1 cellular context compared by ENCODE assay signal in genomic region chr6:144285798-144286502, GRCh38.
TF ChIP-seq lines count a peak whose summit lies in the region.

No MANE protein-coding gene starts in this region.

TF ChIP-seq in K562, 482 proteins besides CTCF, POLR2A, EP300 and RAD21 (continued from another document):
- TF ChIP-seq MAZ (CRISPR knock-in tag; conservative IDR thresholded peaks at IDR 0.05 in 1 of 2, IDR thresholded peaks at IDR 0.05 in 1 of 2) (0 out of 4 replicates have a peak, but pooled peaks of 1 of the 2 experiments have one; percentile 18), MBD2 (IDR thresholded peaks at IDR 0.05; ENCODE audit: borderline replicate concordance, low read depth) (no peak), IFI16 (CRISPR knock-in tag; IDR thresholded peaks at IDR 0.05) (no peak), SIN3B (IDR thresholded peaks at IDR 0.05; ENCODE audit: low read depth) (no peak), CTBP1 (IDR thresholded peaks at IDR 0.05; ENCODE audit: borderline replicate concordance) (no peak), MAFK (IDR thresholded peaks at IDR 0.05; ENCODE audit: low read length) (no peak)
